Comparison of ENCODE assay signal across 19 cellular contexts in the genomic region with DNA sequence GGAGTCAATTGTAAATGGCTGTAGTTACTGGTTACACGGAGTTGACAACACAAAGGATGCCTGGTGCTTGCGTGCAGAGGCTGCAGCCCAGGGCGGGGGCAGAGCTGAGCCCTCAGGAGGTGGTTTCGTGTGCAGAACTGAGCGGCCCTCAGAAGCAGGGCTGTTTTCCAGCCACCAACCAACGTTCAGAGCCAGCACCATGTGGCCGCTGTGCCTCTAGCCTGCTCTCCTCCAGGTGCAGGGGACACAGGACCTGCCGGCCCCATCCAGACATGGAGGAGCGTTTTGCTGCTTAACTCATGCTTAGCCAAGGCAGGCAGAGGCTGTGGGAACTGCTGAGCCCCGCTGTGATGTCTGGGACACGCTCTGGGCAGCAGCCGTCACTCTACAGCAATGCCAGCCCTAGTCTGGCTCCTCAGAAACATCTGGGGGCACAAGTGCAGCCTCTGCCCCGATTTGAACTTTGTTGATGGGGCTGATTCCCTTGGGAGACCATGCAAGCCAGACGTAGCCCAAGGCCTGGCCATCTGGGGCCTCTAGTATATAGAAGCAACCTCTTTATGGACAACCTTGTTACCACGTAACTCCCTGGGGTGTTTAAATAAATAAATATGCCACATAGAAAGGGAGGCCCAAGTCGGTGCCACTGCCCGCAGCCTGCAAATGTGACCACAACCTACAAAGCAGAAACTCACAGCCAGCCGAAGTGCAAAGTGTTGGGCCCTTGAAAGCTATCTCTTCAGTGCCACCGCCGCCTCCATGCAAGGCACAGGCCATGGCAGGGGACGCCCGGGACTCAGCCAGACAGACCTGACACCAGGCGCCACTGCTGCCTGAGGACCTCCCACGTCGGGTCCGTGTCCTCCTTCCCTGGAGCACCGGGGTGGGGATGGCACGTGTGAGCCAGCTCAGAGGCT. TPM values are rescaled to one million over a fixed set of nuclear protein-coding genes. Genes with fewer than 3 reads are reported as not detected.
DNase-seq lines count a peak whose midpoint lies in the region; ATAC-seq and TF ChIP-seq lines count a peak whose summit lies in the region.
"Had no signal": no experiment of that assay in that cellular context is flagged by ENCODE, and none has a peak within 500 bp of the region (broad histone marks: within the 10 kb centered on the region; RNA-seq: fewer than 3 reads in every experiment).

No MANE protein-coding gene starts in this region.

- no peaks in the 10 kb centered on the region for H3K36me3 ChIP-seq in SK-N-SH (replicated peaks in 1 of 2; ENCODE audit: control insufficient read depth in 1 of 2, insufficient read depth in 2 of 2, low read length in 1 of 2)
- peaks cover 0 to 62% (median 20%) of the 10 kb centered on the region in 9 donors for H3K36me3 ChIP-seq in heart right ventricle
- no peaks in the 10 kb centered on the region for H3K36me3 ChIP-seq in prostate gland
- H3K36me3 ChIP-seq: gastrocnemius medialis had no signal

- no peak for TF ChIP-seq RAD21 in SK-N-SH (IDR thresholded peaks at IDR 0.05; ENCODE audit: low read length)

- H3F3A ChIP-seq in SK-N-SH (replicated peaks; ENCODE audit: insufficient read depth): no peaks in the 10 kb centered on the region

- H3K4me1 ChIP-seq in SK-N-SH (ENCODE audit: control insufficient read depth in 1 of 2, insufficient read depth in 2 of 2, low read depth in 1 of 2, low read length in 1 of 2) (peaks cover 0 to 3% of the 10 kb centered on the region in 2 experiments; a peak in 1 of 4 replicates), heart right ventricle (peaks cover 0 to 38% (median 11%) of the 10 kb centered on the region in 9 donors), prostate gland (replicated peaks) (no peaks in the 10 kb centered on the region)
- H3K4me1 ChIP-seq: ascending aorta, gastrocnemius medialis had no signal

- no peak for TF ChIP-seq POLR2A in prostate gland (IDR thresholded peaks at IDR 0.05)

- POLR2A ChIA-PET in SK-N-SH (lab: Yijun Ruan, JAX): no interaction called here

- no peaks in the 10 kb centered on the region for H4K20me1 ChIP-seq in SK-N-SH (ENCODE audit: insufficient read depth)

- DNase-seq in SK-N-SH (peak; percentile 37), NCI-H510A (lab: John Stamatoyannopoulos, UW) (peak; percentile 91), heart right ventricle (peak in 1 of 2 donors; percentile 44), retina (peak; percentile 59), Kasumi-1 (lab: John Stamatoyannopoulos, UW) (no peak), prostate gland (ENCODE audit: low spot score) (no peak)
- DNase-seq: ACHN; activated CD4-positive, alpha-beta T cell treated with anti-CD3 and anti-CD28 coated beads for 1 hour; activated naive CD4-positive, alpha-beta T cell treated with Interleukin-2 at 50 U/mL for 16 hours; gastrocnemius medialis; mammary epithelial cell; stimulated activated naive CD8-positive, alpha-beta T cell treated with anti-CD3 and anti-CD28 coated beads, Interleukin-15, amount 100 ng/mL, for 72 hours had no signal

- intact Hi-C loops in heart right ventricle (cut with DNase I) (loop anchor here in 2 of 10 donors (10.0 kb wide), 1 partner anchor 84 kb away; no protein-coding TSS in a partner anchor), prostate gland (cut with DNase I) (no loop called here)

- H3K9me3 ChIP-seq in SK-N-SH (no peaks in the 10 kb centered on the region), heart right ventricle (no peaks in the 10 kb centered on the region), prostate gland (no peaks in the 10 kb centered on the region)
- H3K9me3 ChIP-seq: ascending aorta, gastrocnemius medialis had no signal

- TF ChIP-seq CTCF in SK-N-SH (IDR thresholded peaks at IDR 0.05): no peak
- TF ChIP-seq CTCF in heart right ventricle (IDR thresholded peaks at IDR 0.05): no peak
- no peak for TF ChIP-seq CTCF in prostate gland (IDR thresholded peaks at IDR 0.05)

- no peak overlapping the region for H3K4me2 ChIP-seq in SK-N-SH

- no peaks in the 10 kb centered on the region for H3K9me2 ChIP-seq in SK-N-SH

- TF ChIP-seq EP300 in SK-N-SH (IDR thresholded peaks at IDR 0.05; ENCODE audit: borderline replicate concordance in 1 of 2, low read depth in 1 of 2, low read length in 1 of 2): no peak

- WGBS in SK-N-SH (ENCODE audit: low lambda C conversion rate): 70% methylated on average over 16 of the region's 28 CpGs
- 65 to 72% methylated on average over 28 of the region's 28 CpGs for WGBS in heart right ventricle, 2 donors
- WGBS in prostate gland: 77% methylated on average over 24 of the region's 28 CpGs

- CTCF ChIA-PET in SK-N-SH (lab: Yijun Ruan, JAX): interaction anchor here (1.0 to 2.2 kb wide), 3 partner anchors 89 to 117 kb away, joined by 3 to 5 read pairs (median 3); no protein-coding TSS in a partner anchor

- no peak overlapping the region for H2AFZ ChIP-seq in SK-N-SH (ENCODE audit: low read depth)

- H3K27ac ChIP-seq in SK-N-SH (ENCODE audit: low read depth in 2 of 2, low read length in 1 of 2) (no peak overlapping the region), heart right ventricle (peak overlapping the region in 7 of 10 donors; percentile 16 to 79 (median 52)), prostate gland (no peak overlapping the region)
- H3K27ac ChIP-seq: ascending aorta, coronary artery, gastrocnemius medialis had no signal

- H3K79me2 ChIP-seq in SK-N-SH (ENCODE audit: insufficient read depth): no peaks in the 10 kb centered on the region

- ATAC-seq in SK-N-SH treated with all-trans-retinoic acid at 6 μM for 48 hours (no peak), heart right ventricle (peak; percentile 9 to 57 (median 28)), GM21717 (IDR thresholded peaks at IDR 0.05; ENCODE audit: unreplicated experiment) (no peak)
- ATAC-seq: gastrocnemius medialis; GM12878; K562; naive thymus-derived CD8-positive, alpha-beta T cell; stimulated activated naive CD8-positive, alpha-beta T cell treated with anti-CD3 and anti-CD28 coated beads, Interleukin-15, amount 100 ng/mL, for 72 hours had no signal

- no peak overlapping the region for H3K9ac ChIP-seq in SK-N-SH

- H3K4me3 ChIP-seq in SK-N-SH (ENCODE audit: low read depth in 2 of 2, low read length in 1 of 2) (no peak overlapping the region), heart right ventricle (no peak overlapping the region), prostate gland (no peak overlapping the region)
- H3K4me3 ChIP-seq: ascending aorta, coronary artery, gastrocnemius medialis, GM12878, K562 had no signal

- H3K27me3 ChIP-seq in SK-N-SH (ENCODE audit: insufficient read depth): no peaks in the 10 kb centered on the region
- no peaks in the 10 kb centered on the region for H3K27me3 ChIP-seq in heart right ventricle
- H3K27me3 ChIP-seq in prostate gland (replicated peaks; ENCODE audit: insufficient read depth): no peaks in the 10 kb centered on the region
- H3K27me3 ChIP-seq: ascending aorta had no signal

TF ChIP-seq in SK-N-SH, 30 proteins besides CTCF, POLR2A, EP300 and RAD21:
- TF ChIP-seq EZH2phosphoT487 (IDR thresholded peaks at IDR 0.05; ENCODE audit: borderline replicate concordance, low read depth): no peak
- TF ChIP-seq FOXJ3 (CRISPR knock-in tag; IDR thresholded peaks at IDR 0.05): no peak

TF ChIP-seq in SK-N-SH treated with all-trans-retinoic acid at 6 μM for 48 hours, 23 proteins besides CTCF, POLR2A, EP300 and RAD21 (continues in another document):
- TF ChIP-seq ZNF70 (CRISPR knock-in tag; IDR thresholded peaks at IDR 0.05): no peak
- TF ChIP-seq, protein P1, sequence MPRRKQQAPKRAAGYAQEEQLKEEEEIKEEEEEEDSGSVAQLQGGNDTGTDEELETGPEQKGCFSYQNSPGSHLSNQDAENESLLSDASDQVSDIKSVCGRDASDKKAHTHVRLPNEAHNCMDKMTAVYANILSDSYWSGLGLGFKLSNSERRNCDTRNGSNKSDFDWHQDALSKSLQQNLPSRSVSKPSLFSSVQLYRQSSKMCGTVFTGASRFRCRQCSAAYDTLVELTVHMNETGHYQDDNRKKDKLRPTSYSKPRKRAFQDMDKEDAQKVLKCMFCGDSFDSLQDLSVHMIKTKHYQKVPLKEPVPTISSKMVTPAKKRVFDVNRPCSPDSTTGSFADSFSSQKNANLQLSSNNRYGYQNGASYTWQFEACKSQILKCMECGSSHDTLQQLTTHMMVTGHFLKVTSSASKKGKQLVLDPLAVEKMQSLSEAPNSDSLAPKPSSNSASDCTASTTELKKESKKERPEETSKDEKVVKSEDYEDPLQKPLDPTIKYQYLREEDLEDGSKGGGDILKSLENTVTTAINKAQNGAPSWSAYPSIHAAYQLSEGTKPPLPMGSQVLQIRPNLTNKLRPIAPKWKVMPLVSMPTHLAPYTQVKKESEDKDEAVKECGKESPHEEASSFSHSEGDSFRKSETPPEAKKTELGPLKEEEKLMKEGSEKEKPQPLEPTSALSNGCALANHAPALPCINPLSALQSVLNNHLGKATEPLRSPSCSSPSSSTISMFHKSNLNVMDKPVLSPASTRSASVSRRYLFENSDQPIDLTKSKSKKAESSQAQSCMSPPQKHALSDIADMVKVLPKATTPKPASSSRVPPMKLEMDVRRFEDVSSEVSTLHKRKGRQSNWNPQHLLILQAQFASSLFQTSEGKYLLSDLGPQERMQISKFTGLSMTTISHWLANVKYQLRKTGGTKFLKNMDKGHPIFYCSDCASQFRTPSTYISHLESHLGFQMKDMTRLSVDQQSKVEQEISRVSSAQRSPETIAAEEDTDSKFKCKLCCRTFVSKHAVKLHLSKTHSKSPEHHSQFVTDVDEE (CRISPR knock-in tag; IDR thresholded peaks at IDR 0.05): no peak
- TF ChIP-seq CSDC2 (CRISPR knock-in tag; IDR thresholded peaks at IDR 0.05): no peak
- no peak for TF ChIP-seq ESRRG (CRISPR knock-in tag; IDR thresholded peaks at IDR 0.05)
- TF ChIP-seq TOX (CRISPR knock-in tag; IDR thresholded peaks at IDR 0.05; ENCODE audit: borderline replicate concordance): no peak
- no peak for TF ChIP-seq ISL1 (CRISPR knock-in tag; IDR thresholded peaks at IDR 0.05)
- TF ChIP-seq ZFP3 (CRISPR knock-in tag; IDR thresholded peaks at IDR 0.05): no peak
- TF ChIP-seq PPARA (CRISPR knock-in tag; IDR thresholded peaks at IDR 0.05; ENCODE audit: borderline replicate concordance): no peak
- TF ChIP-seq ARNTL (CRISPR knock-in tag; IDR thresholded peaks at IDR 0.05; ENCODE audit: borderline replicate concordance, low read depth): no peak
- no peak for TF ChIP-seq RARB (CRISPR knock-in tag; IDR thresholded peaks at IDR 0.05)
- TF ChIP-seq GLIS3 (CRISPR knock-in tag; IDR thresholded peaks at IDR 0.05): no peak

RNA-seq across cellular contexts. Expression of gene NKD2, which starts 42.1 kb away (rescaled TPM):
- not detected in 2 replicates for polyA plus RNA-seq in SK-N-SH (2012; rRNA removed)
- polyA plus RNA-seq in SK-N-SH (2012; cell fraction: cytosol; rRNA removed): not detected in 2 replicates
- polyA plus RNA-seq in SK-N-SH (2012; cell fraction: nucleus; rRNA removed): 0.06 TPM in 1 of 2 replicates, not detected in the other
- 1 to 10 TPM in 7 of 10 donors, under 1 TPM in 3; 0.31 to 4.5 (median 1.5) TPM for total RNA-seq in heart right ventricle
- 10 to 100 TPM in 1 of 2 donors, 1 to 10 TPM in 1; 5.3 to 12.7 TPM for polyA plus RNA-seq in heart right ventricle
- 10 to 100 TPM in 1 of 2 donors, 1 to 10 TPM in 1; 2.9 to 22.1 TPM for total RNA-seq in prostate gland
- total RNA-seq: gastrocnemius medialis; naive thymus-derived CD8-positive, alpha-beta T cell had no signal

Comparison
In these comparisons a context has a peak if more than half of its experiments do, and no peak if none do; other contexts are left out.
1. DNase-seq: peak in SK-N-SH (single experiment), NCI-H510A (single experiment) and retina (single experiment); none in Kasumi-1 (0 of 2) and prostate gland (single experiment).
2. H3K27ac ChIP-seq: peak in heart right ventricle (7 of 10); none in SK-N-SH (0 of 2) and prostate gland (0 of 2).
3. ATAC-seq: peak in heart right ventricle (8 of 8); none in SK-N-SH treated with all-trans-retinoic acid at 6 μM for 48 hours (single experiment) and GM21717 (single experiment).